9 cellular contexts compared by ENCODE assay signal in genomic region chrX:65697173-65697572, GRCh38. TPM values are rescaled to one million over a fixed set of nuclear protein-coding genes. Genes with fewer than 3 reads are reported as not detected.
DNase-seq lines count a peak whose midpoint lies in the region; ATAC-seq and TF ChIP-seq lines count a peak whose summit lies in the region.
"Had no signal": no experiment of that assay in that cellular context is flagged by ENCODE, and none has a peak within 500 bp of the region (broad histone marks: within the 10 kb centered on the region; RNA-seq: fewer than 3 reads in every experiment).

No MANE protein-coding gene starts in this region.

- ATAC-seq in activated B cell treated with CpG ODN at 0.5 μM for 24 hours (ENCODE audit: low read depth): no peak
- ATAC-seq in left cardiac atrium: peak; percentile 12 to 37
- no peak for ATAC-seq in GM21447 (IDR thresholded peaks at IDR 0.05; ENCODE audit: unreplicated experiment)
- no peak for ATAC-seq in HG03457 (IDR thresholded peaks at IDR 0.05; ENCODE audit: unreplicated experiment)

- no peak for TF ChIP-seq CTCF in activated B cell treated with CpG ODN at 0.5 μM for 24 hours (IDR thresholded peaks at IDR 0.05)

- DNase-seq in T-helper 1 cell (no peak), activated B cell treated with CpG ODN at 0.5 μM for 24 hours (no peak), left cardiac atrium (no peak), UCSD-AML1 (lab: John Stamatoyannopoulos, UW; ENCODE audit: unreplicated experiment) (no peak)

- H3K27me3 ChIP-seq in subcutaneous abdominal adipose tissue (ENCODE audit: control insufficient read depth in 5 of 5, insufficient read depth in 4 of 5, low read length in 5 of 5): no peaks in the 10 kb centered on the region

- H3K9ac ChIP-seq in subcutaneous abdominal adipose tissue (ENCODE audit: low read length in 5 of 5): peak overlapping the region in 1 of 5 donors; percentile 22

- H3K27me3 Mint-ChIP-seq in T-helper 1 cell treated with Interleukin-12 subunit alpha and Interleukin-12 subunit beta and Interleukin-4 antibody, amounts not matched to agents 30 μg/mL and 1 μg/mL, for 36 hours (ENCODE audit: low read depth): no peaks in the 10 kb centered on the region
- no peaks in the 10 kb centered on the region for H3K27me3 Mint-ChIP-seq in activated B cell treated with CpG ODN at 0.5 μM for 24 hours

- intact Hi-C loops in activated B cell treated with CpG ODN at 0.5 μM for 24 hours (cut with micrococcal nuclease): loop anchor here (2.0 to 5.0 kb wide), 2 partner anchors 14 to 320 kb away; no protein-coding TSS in a partner anchor
- intact Hi-C loops in left cardiac atrium (cut with DNase I): no loop called here

- H3K36me3 Mint-ChIP-seq in T-helper 1 cell treated with Interleukin-12 subunit alpha and Interleukin-12 subunit beta and Interleukin-4 antibody, amounts not matched to agents 30 μg/mL and 1 μg/mL, for 36 hours (ENCODE audit: low read depth): peaks cover 38% of the 10 kb centered on the region
- peaks cover 29% of the 10 kb centered on the region for H3K36me3 Mint-ChIP-seq in activated B cell treated with CpG ODN at 0.5 μM for 24 hours (ENCODE audit: low read depth)

- peak overlapping the region; percentile 79 for H3K4me3 Mint-ChIP-seq in T-helper 1 cell treated with Interleukin-12 subunit alpha and Interleukin-12 subunit beta and Interleukin-4 antibody, amounts not matched to agents 30 μg/mL and 1 μg/mL, for 36 hours
- H3K4me3 Mint-ChIP-seq in activated B cell treated with CpG ODN at 0.5 μM for 24 hours: peak overlapping the region; percentile 67

- peak overlapping the region; percentile 78 for H3K27ac ChIP-seq in subcutaneous abdominal adipose tissue (ENCODE audit: low read depth, low read length)

- peaks cover 5 to 72% (median 41%) of the 10 kb centered on the region in 5 donors for H3K4me1 ChIP-seq in subcutaneous abdominal adipose tissue (ENCODE audit: control insufficient read depth in 5 of 5, insufficient read depth in 5 of 5, low read length in 5 of 5)

- H3K36me3 ChIP-seq in subcutaneous abdominal adipose tissue (ENCODE audit: control insufficient read depth in 5 of 5, insufficient read depth in 5 of 5, low read length in 5 of 5): peaks cover 0 to 7% (median 0%) of the 10 kb centered on the region in 5 donors

- no peaks in the 10 kb centered on the region for H3K9me3 ChIP-seq in subcutaneous abdominal adipose tissue (ENCODE audit: control insufficient read depth in 5 of 5, low read length in 5 of 5)
- H3K9me3 ChIP-seq: A549 had no signal

- no peaks in the 10 kb centered on the region for H3K9me3 Mint-ChIP-seq in T-helper 1 cell treated with Interleukin-12 subunit alpha and Interleukin-12 subunit beta and Interleukin-4 antibody, amounts not matched to agents 30 μg/mL and 1 μg/mL, for 36 hours
- no peaks in the 10 kb centered on the region for H3K9me3 Mint-ChIP-seq in activated B cell treated with CpG ODN at 0.5 μM for 24 hours

- POLR2A ChIA-PET in activated B cell treated with CpG ODN at 0.5 μM for 24 hours (lab: Charles Lee): interaction anchor here (1.0 to 3.1 kb wide), 7 partner anchors 9 to 316 kb away, joined by 3 to 18 read pairs (median 3); no protein-coding TSS in a partner anchor

- H3K27ac Mint-ChIP-seq in T-helper 1 cell treated with Interleukin-12 subunit alpha and Interleukin-12 subunit beta and Interleukin-4 antibody, amounts not matched to agents 30 μg/mL and 1 μg/mL, for 36 hours: peak overlapping the region; percentile 94
- H3K27ac Mint-ChIP-seq in activated B cell treated with CpG ODN at 0.5 μM for 24 hours: peak overlapping the region; percentile 91

- H3K4me3 ChIP-seq in subcutaneous abdominal adipose tissue (ENCODE audit: low read depth in 1 of 5, low read length in 5 of 5): no peak overlapping the region
- H3K4me3 ChIP-seq: A549 had no signal

- CTCF ChIA-PET in activated B cell treated with CpG ODN at 0.5 μM for 24 hours (lab: Charles Lee): interaction anchor here (1.2 kb wide), 1 partner anchor 18 kb away, joined by 3 read pairs; no protein-coding TSS in a partner anchor

- H3K4me1 Mint-ChIP-seq in T-helper 1 cell treated with Interleukin-12 subunit alpha and Interleukin-12 subunit beta and Interleukin-4 antibody, amounts not matched to agents 30 μg/mL and 1 μg/mL, for 36 hours (ENCODE audit: low read depth): peaks cover 77% of the 10 kb centered on the region
- H3K4me1 Mint-ChIP-seq in activated B cell treated with CpG ODN at 0.5 μM for 24 hours: peaks cover 93% of the 10 kb centered on the region

RNA-seq across cellular contexts. Expression of gene MSN, which starts 29.7 kb away (rescaled TPM):
- total RNA-seq in activated B cell treated with CpG ODN at 0.5 μM for 24 hours: 352 TPM in 2 replicates
- total RNA-seq in left cardiac atrium: 100 to 1,000 TPM; 139 to 245 TPM

Comparison
In these comparisons a context has a peak if more than half of its experiments do, and no peak if none do; other contexts are left out.
1. ATAC-seq: peak in left cardiac atrium (2 of 2); none in activated B cell treated with CpG ODN at 0.5 μM for 24 hours (single experiment), GM21447 (single experiment) and HG03457 (single experiment).